Comparison of ENCODE assay signal across 8 cellular contexts in the genomic region with DNA sequence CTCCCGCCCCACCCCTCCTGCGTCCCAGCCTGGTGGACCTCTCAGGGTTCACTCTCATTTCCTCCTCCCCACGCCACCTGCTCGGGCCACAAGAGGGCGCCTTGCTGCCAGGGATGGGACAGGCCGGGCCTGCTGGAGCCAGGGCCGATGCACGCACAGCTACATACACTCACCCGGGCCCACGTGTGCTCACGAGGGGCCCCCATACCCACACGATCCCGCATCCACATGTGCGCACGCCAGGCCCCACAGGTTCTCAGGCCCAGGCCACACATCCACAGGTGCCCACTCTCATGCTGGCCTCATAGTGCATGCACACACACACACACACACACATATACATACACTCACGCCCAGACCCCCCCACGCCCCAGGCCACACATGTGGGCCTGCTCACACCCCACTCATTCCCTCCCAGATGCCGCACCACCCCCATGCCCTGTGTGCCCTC.
DNase-seq lines count a peak whose midpoint lies in the region; ATAC-seq, FAIRE-seq and TF ChIP-seq lines count a peak whose summit lies in the region.

No MANE protein-coding gene starts in this region.

- no peaks in the 10 kb centered on the region for H4K20me1 ChIP-seq in endothelial cell of umbilical vein (replicated peaks; ENCODE audit: control insufficient read depth, extremely low read depth, insufficient read depth, low read length)

- no peaks in the 10 kb centered on the region for H3K4me1 ChIP-seq in CD8-positive, alpha-beta memory T cell (ENCODE audit: insufficient read depth, low read length)
- H3K4me1 ChIP-seq in endothelial cell of umbilical vein (ENCODE audit: control insufficient read depth, extremely low read depth, insufficient read depth, low read length) = no peaks in the 10 kb centered on the region

- DNase-seq in CD8-positive, alpha-beta memory T cell = peak; percentile 75 to 89 (median 77)
- DNase-seq in NOMO-1 treated with dmso at 0.1 percent for 144 hours (lab: John Stamatoyannopoulos, UW; ENCODE audit: unreplicated experiment) (peak; percentile 62), endothelial cell of umbilical vein (ENCODE audit: low read depth, low spot score) (peak; percentile 66), myocyte (ENCODE audit: low read depth) (peak; percentile 83)
- peak; percentile 72 for DNase-seq in activated CD8-positive, alpha-beta memory T cell treated with anti-CD3 and anti-CD28 coated beads, Interleukin-2, amount 50 U/mL, for 24 hours (ENCODE audit: extremely low read depth)
- peak; percentile 74 for DNase-seq in stimulated activated CD8-positive, alpha-beta memory T cell treated with anti-CD3 and anti-CD28 coated beads, Interleukin-7, amount 100 ng/mL, for 1 hour (ENCODE audit: low read depth in 2 of 2)

- H3K36me3 Mint-ChIP-seq in CD8-positive, alpha-beta memory T cell = no peaks in the 10 kb centered on the region

- no peaks in the 10 kb centered on the region for H3K79me2 ChIP-seq in endothelial cell of umbilical vein (ENCODE audit: control insufficient read depth, insufficient read depth, low read length)

- H3K27ac ChIP-seq in CD8-positive, alpha-beta memory T cell (ENCODE audit: low read depth, low read length) = no peak overlapping the region
- no peak overlapping the region for H3K27ac ChIP-seq in endothelial cell of umbilical vein (ENCODE audit: insufficient read depth, low read depth, low read length)

- no peaks in the 10 kb centered on the region for H3K9me3 Mint-ChIP-seq in CD8-positive, alpha-beta memory T cell

- peaks cover 3 to 5% (median 5%) of the 10 kb centered on the region in 3 donors for H3K4me1 Mint-ChIP-seq in CD8-positive, alpha-beta memory T cell

- TF ChIP-seq CTCF in endothelial cell of umbilical vein (IDR thresholded peaks at IDR 0.05; ENCODE audit: extremely low read depth in 1 of 2, insufficient read depth in 1 of 2, low read depth in 1 of 2, low read length in 2 of 2) = peak; percentile 84 to 96

- intact Hi-C loops in endothelial cell of umbilical vein (cut with micrococcal nuclease) = loop anchor here (1.0 to 5.0 kb wide), 4 partner anchors 211 to 447 kb away; no protein-coding TSS in a partner anchor

- ATAC-seq in GM19372 (IDR thresholded peaks at IDR 0.05; ENCODE audit: low read depth, unreplicated experiment) (peak; percentile 92), HG03442 (IDR thresholded peaks at IDR 0.05; ENCODE audit: unreplicated experiment) (peak; percentile 83)

- H3K27me3 Mint-ChIP-seq in CD8-positive, alpha-beta memory T cell = no peaks in the 10 kb centered on the region

- H3K9me3 ChIP-seq in CD8-positive, alpha-beta memory T cell (ENCODE audit: low read length) = no peaks in the 10 kb centered on the region
- no peaks in the 10 kb centered on the region for H3K9me3 ChIP-seq in endothelial cell of umbilical vein (replicated peaks; ENCODE audit: control insufficient read depth, insufficient read depth, low read length)

- peak; percentile 40 for FAIRE-seq in endothelial cell of umbilical vein (lab: Jason Lieb, UNC)

- dilution Hi-C loops in endothelial cell of umbilical vein (cut with MboI; ENCODE audit: extremely low pct_ligation_motif_present, low sequenced_read_pairs) = no loop called here

- H3K4me3 ChIP-seq in CD8-positive, alpha-beta memory T cell (ENCODE audit: low read length) = no peak overlapping the region
- no peak overlapping the region for H3K4me3 ChIP-seq in endothelial cell of umbilical vein (replicated peaks in 1 of 3; ENCODE audit: insufficient read depth in 1 of 3, low read depth in 1 of 3, low read length in 3 of 3)

- no peak overlapping the region for H2AFZ ChIP-seq in endothelial cell of umbilical vein (ENCODE audit: low read depth, low read length)

- H3K27ac Mint-ChIP-seq in CD8-positive, alpha-beta memory T cell = peak overlapping the region in 3 of 8 donors; percentile 38 to 92 (median 68)

- no peaks in the 10 kb centered on the region for H3K36me3 ChIP-seq in CD8-positive, alpha-beta memory T cell (ENCODE audit: insufficient read depth, low read length)
- H3K36me3 ChIP-seq in endothelial cell of umbilical vein (ENCODE audit: control insufficient read depth in 2 of 2, extremely low read depth in 1 of 2, insufficient read depth in 2 of 2, low read length in 2 of 2) = no peaks in the 10 kb centered on the region

- CTCF ChIA-PET in CD8-positive, alpha-beta memory T cell (lab: Charles Lee) = interaction anchor here (0.6 to 4.4 kb wide), 19 partner anchors 9 to 386 kb away, joined by 3 to 60 read pairs (median 5); no protein-coding TSS in a partner anchor
- CTCF ChIA-PET in endothelial cell of umbilical vein (lab: Charles Lee) = interaction anchor here (0.6 to 4.4 kb wide), 18 partner anchors 9 to 811 kb away, joined by 3 to 90 read pairs (median 4); partner anchors contain the start of genes ABRAXAS2 and FAM53B

- no peak overlapping the region for H3K9ac ChIP-seq in endothelial cell of umbilical vein (replicated peaks; ENCODE audit: extremely low read depth, insufficient read depth, low read length)

- POLR2A ChIA-PET in CD8-positive, alpha-beta memory T cell (lab: Charles Lee) = interaction anchor here (0.6 to 1.0 kb wide), 2 partner anchors 216 to 271 kb away, joined by 3 read pairs; partner anchors contain the start of gene ABRAXAS2
- POLR2A ChIA-PET in endothelial cell of umbilical vein (lab: Charles Lee) = interaction anchor here (0.5 kb wide), 1 partner anchor 296 kb away, joined by 3 read pairs; no protein-coding TSS in a partner anchor

- H3K27me3 ChIP-seq in CD8-positive, alpha-beta memory T cell (ENCODE audit: insufficient read depth, low read length, poor library complexity, severe bottlenecking) = no peaks in the 10 kb centered on the region
- no peaks in the 10 kb centered on the region for H3K27me3 ChIP-seq in endothelial cell of umbilical vein (ENCODE audit: control insufficient read depth in 2 of 2, insufficient read depth in 2 of 2, low read length in 2 of 2)

- TF ChIP-seq POLR2A in endothelial cell of umbilical vein (IDR thresholded peaks at IDR 0.05; ENCODE audit: low read depth, low read length) = no peak

- BruUV-seq in endothelial cell of umbilical vein (replicated peaks; lab: Mats Ljungman, UMichigan) = no TSS peak

- no peaks in the 10 kb centered on the region for H3K9me1 ChIP-seq in endothelial cell of umbilical vein (replicated peaks; ENCODE audit: control insufficient read depth, extremely low read depth, insufficient read depth, low read length)

- H3K4me2 ChIP-seq in endothelial cell of umbilical vein (ENCODE audit: insufficient read depth, low read length) = no peak overlapping the region

- peak overlapping the region in 2 of 7 donors; percentile 48 to 81 for H3K4me3 Mint-ChIP-seq in CD8-positive, alpha-beta memory T cell

TF ChIP-seq in endothelial cell of umbilical vein, 7 proteins besides CTCF, POLR2A, EP300 and RAD21:
- TF ChIP-seq POLR2AphosphoS5 (IDR thresholded peaks at IDR 0.05; ENCODE audit: insufficient read depth, low read depth, low read length) (no peak), MAX (IDR thresholded peaks at IDR 0.05; ENCODE audit: insufficient read depth, insufficient read length) (peak; percentile 29)
